1 cellular context compared by ENCODE assay signal in the genomic region with DNA sequence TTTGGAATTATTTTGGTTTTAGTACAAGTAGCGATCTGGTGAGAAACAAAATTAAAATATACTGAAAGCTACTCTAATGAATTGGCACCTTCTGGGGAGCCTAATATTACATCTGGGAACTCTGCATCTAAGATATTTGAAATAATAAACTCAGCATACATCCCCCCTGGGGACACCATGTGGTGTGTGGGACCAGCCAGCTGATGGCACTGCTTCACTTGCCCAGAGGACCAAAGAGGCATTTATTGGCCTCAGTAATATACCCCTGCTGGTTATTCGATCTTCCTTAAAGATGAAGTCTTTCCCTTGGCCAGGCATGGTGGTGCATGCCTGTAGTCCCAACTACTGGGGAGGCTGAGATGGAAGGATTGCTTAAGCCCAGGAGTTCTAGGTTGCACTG.
TF ChIP-seq lines count a peak whose summit lies in the region.

No MANE protein-coding gene starts in this region.

TF ChIP-seq in GM23338, 12 proteins besides CTCF, POLR2A, EP300 and RAD21 (continued from another document):
- no peak for TF ChIP-seq ZNF462 (CRISPR knock-in tag; IDR thresholded peaks at IDR 0.05)
- no peak for TF ChIP-seq ZNF331 (CRISPR knock-in tag; IDR thresholded peaks at IDR 0.05; ENCODE audit: low read depth)
- TF ChIP-seq EZH2 (IDR thresholded peaks at IDR 0.05; ENCODE audit: low read depth, unreplicated experiment) = no peak
TF ChIP-seq in GM23338: peak in this region for 0.
